ENCODE assay signal across 8 cellular contexts in genomic region chr9:127786773-127787123, GRCh38. TPM values are rescaled to one million over a fixed set of nuclear protein-coding genes. Genes with fewer than 3 reads are reported as not detected.
DNase-seq lines count a peak whose midpoint lies in the region; ATAC-seq and TF ChIP-seq lines count a peak whose summit lies in the region.

No MANE protein-coding gene starts in this region.

- H3K27ac ChIP-seq in HUES64 (ENCODE audit: low read depth, low read length): peak overlapping the region; percentile 97; the same call in 1 of the 2 replicates
- H3K27ac ChIP-seq in muscle layer of duodenum (ENCODE audit: low read length): peak overlapping the region; percentile 45

- H3K4me3 ChIP-seq in AG09309 (ENCODE audit: control insufficient read depth, low read depth, low read length) (peak overlapping the region; percentile 87), HUES64 (ENCODE audit: low read length) (peak overlapping the region; percentile 91), cardiac fibroblast (replicated peaks in 1 of 2; ENCODE audit: low read depth in 2 of 2, low read length in 2 of 2) (peak overlapping the region; percentile 90 to 93), muscle layer of duodenum (ENCODE audit: low read depth in 1 of 2, low read length in 2 of 2) (peak overlapping the region; percentile 76 to 99)

- H3K9me3 ChIP-seq in HUES64 (ENCODE audit: insufficient read depth, low read depth, low read length) (no peaks in the 10 kb centered on the region), muscle layer of duodenum (ENCODE audit: control insufficient read depth in 1 of 2, low read length in 2 of 2) (no peaks in the 10 kb centered on the region)

- TF ChIP-seq CTCF in AG09309 (IDR thresholded peaks at IDR 0.05; ENCODE audit: control insufficient read depth, insufficient read depth, low read depth, low read length, missing control alignments): peak; percentile 61
- TF ChIP-seq CTCF in cardiac fibroblast (IDR thresholded peaks at IDR 0.05; ENCODE audit: low read depth, low read length): peak; percentile 54

- no peak for DNase-seq in AG09309 (ENCODE audit: low read depth)
- DNase-seq in cardiac fibroblast (ENCODE audit: low read depth in 2 of 2): peak; percentile 41 to 45
- DNase-seq in H4 (ENCODE audit: low spot score): no peak
- DNase-seq in HuH-7.5 (ENCODE audit: low spot score): no peak
- DNase-seq in COR-L47 (lab: John Stamatoyannopoulos, UW): no peak

- H3K36me3 ChIP-seq in HUES64 (ENCODE audit: insufficient read depth, low read length) (peaks cover 49% of the 10 kb centered on the region), muscle layer of duodenum (ENCODE audit: control insufficient read depth in 1 of 2, insufficient read depth in 2 of 2, low read length in 2 of 2) (peaks cover 40 to 52% of the 10 kb centered on the region in 2 donors)

- H3K4me1 ChIP-seq in HUES64 (ENCODE audit: insufficient read depth, low read length): peaks cover 5% of the 10 kb centered on the region; the same call in 1 of the 2 replicates
- H3K4me1 ChIP-seq in muscle layer of duodenum (ENCODE audit: control insufficient read depth in 1 of 2, insufficient read depth in 2 of 2, low read length in 2 of 2): peaks cover 5 to 20% of the 10 kb centered on the region in 2 donors

- 5% methylated on average over 12 of the region's 12 CpGs for WGBS in HUES64

- H3K9ac ChIP-seq in HUES64 (ENCODE audit: low read depth, low read length): peak overlapping the region; percentile 93

- no peak for ATAC-seq in HG03280 (IDR thresholded peaks at IDR 0.05; ENCODE audit: unreplicated experiment)

- no peaks in the 10 kb centered on the region for H3K27me3 ChIP-seq in HUES64 (ENCODE audit: insufficient read depth, low read length)
- H3K27me3 ChIP-seq in muscle layer of duodenum (ENCODE audit: low read depth, low read length): no peaks in the 10 kb centered on the region

RNA-seq across cellular contexts. Expression of gene CDK9, which starts 0.9 kb away (rescaled TPM):
- polyA plus RNA-seq in HUES64 (2013, experiment 1 of 2): 61.8 TPM
- 57.8 TPM for polyA plus RNA-seq in HUES64 (2013, experiment 2 of 2)
- 22.8 and 24.8 TPM in 2 replicates for total RNA-seq in H4 (2014; rRNA removed; shearing (Covaris generic))

RNA-seq across cellular contexts. Expression of gene SH2D3C, which starts 8.3 kb away (rescaled TPM):
- 1.6 TPM for polyA plus RNA-seq in HUES64 (2013, experiment 1 of 2)
- polyA plus RNA-seq in HUES64 (2013, experiment 2 of 2): 3.1 TPM
- 0.12 and 0.23 TPM in 2 replicates for total RNA-seq in H4 (2014; rRNA removed; shearing (Covaris generic))

RNA-seq across cellular contexts. Expression of gene FPGS, which starts 15.9 kb away (rescaled TPM):
- 46.8 TPM for polyA plus RNA-seq in HUES64 (2013, experiment 1 of 2)
- 59.5 TPM for polyA plus RNA-seq in HUES64 (2013, experiment 2 of 2)
- total RNA-seq in H4 (2014; rRNA removed; shearing (Covaris generic)): 32.8 and 49.8 TPM in 2 replicates

RNA-seq across cellular contexts. Expression of gene TOR2A, which starts 51.7 kb away (rescaled TPM):
- 9.2 TPM for polyA plus RNA-seq in HUES64 (2013, experiment 1 of 2)
- 13.4 TPM for polyA plus RNA-seq in HUES64 (2013, experiment 2 of 2)
- 6.3 and 11.5 TPM in 2 replicates for total RNA-seq in H4 (2014; rRNA removed; shearing (Covaris generic))

Comparison
In these comparisons a context has a peak if more than half of its experiments do, and no peak if none do; other contexts are left out.
1. DNase-seq: peak in cardiac fibroblast (2 of 2); none in AG09309 (single experiment), H4 (single experiment), HuH-7.5 (single experiment) and COR-L47 (single experiment).
2. Peak in every context shown above with its lines, with median percentiles within 50 percentile points of each other: H3K4me3 ChIP-seq.